ENCODE assay signal across 1 cellular context in genomic region chr14:58919262-58919661, GRCh38.
TF ChIP-seq lines count a peak whose summit lies in the region.

No MANE protein-coding gene starts in this region.

TF ChIP-seq in GM12878, 131 proteins besides CTCF, POLR2A, EP300 and RAD21 (continued from another document):
- TF ChIP-seq ZNF687 (IDR thresholded peaks at IDR 0.05) (0 out of 2 replicates have a peak, but pooled peaks have one; percentile 26), CBFB (IDR thresholded peaks at IDR 0.05; ENCODE audit: low read depth) (no peak), MEF2A (IDR thresholded peaks at IDR 0.05; ENCODE audit: insufficient read depth, low read depth, low read length) (no peak), SREBF1 (IDR thresholded peaks at IDR 0.05; ENCODE audit: low read length) (no peak), BHLHE40 (IDR thresholded peaks at IDR 0.05; ENCODE audit: borderline replicate concordance in 1 of 2, low read depth in 2 of 2, low read length in 1 of 2) (peak in 1 of 2 experiments; percentile 48; a peak in 1 of 4 replicates), HSF1 (IDR thresholded peaks at IDR 0.05; ENCODE audit: low read depth, low read length) (no peak), TCF12 (IDR thresholded peaks at IDR 0.05; ENCODE audit: low read depth, low read length) (0 out of 2 replicates have a peak, but pooled peaks have one; percentile 9), TARDBP (IDR thresholded peaks at IDR 0.05; ENCODE audit: borderline replicate concordance) (no peak), DPF2 (IDR thresholded peaks at IDR 0.05) (no peak), CUX1 (IDR thresholded peaks at IDR 0.05; ENCODE audit: insufficient replicate concordance, low read depth, low read length) (no peak), USF2 (IDR thresholded peaks at IDR 0.05; ENCODE audit: borderline replicate concordance, low read depth, low read length) (no peak), SMC3 (IDR thresholded peaks at IDR 0.05; ENCODE audit: borderline replicate concordance, low read length) (no peak), SMARCA5 (IDR thresholded peaks at IDR 0.05) (no peak), NR2C2 (IDR thresholded peaks at IDR 0.05; ENCODE audit: borderline replicate concordance, control insufficient read depth, insufficient read length, low read depth) (no peak), MLLT1 (IDR thresholded peaks at IDR 0.05) (no peak), SKIL (IDR thresholded peaks at IDR 0.05; ENCODE audit: low read depth, poor library complexity, severe bottlenecking) (no peak), GATAD2B (conservative IDR thresholded peaks at IDR 0.05; ENCODE audit: low read depth) (no peak), EZH2 (IDR thresholded peaks at IDR 0.05; ENCODE audit: borderline replicate concordance, control insufficient read depth, low read depth, low read length) (no peak), MEF2B (IDR thresholded peaks at IDR 0.05; ENCODE audit: partially characterized antibody, poor library complexity, severe bottlenecking) (peak; percentile 49), BACH1 (IDR thresholded peaks at IDR 0.05; ENCODE audit: borderline replicate concordance) (no peak), ATF2 (IDR thresholded peaks at IDR 0.05; ENCODE audit: low read length) (no peak), IRF5 (IDR thresholded peaks at IDR 0.05; ENCODE audit: borderline replicate concordance) (no peak), CEBPZ (IDR thresholded peaks at IDR 0.05; ENCODE audit: low read depth, low read length) (no peak), HDGF (IDR thresholded peaks at IDR 0.05) (no peak), NFXL1 (IDR thresholded peaks at IDR 0.05; ENCODE audit: borderline replicate concordance) (no peak), BMI1 (IDR thresholded peaks at IDR 0.05; ENCODE audit: borderline replicate concordance) (no peak), HDAC2 (IDR thresholded peaks at IDR 0.05) (no peak), ZZZ3 (IDR thresholded peaks at IDR 0.05; ENCODE audit: control insufficient read depth, insufficient read length, low read depth) (no peak)
